In genomic region chr2:705971-706511, GRCh38 we compare ENCODE assay signal across 10 cellular contexts.
DNase-seq lines count a peak whose midpoint lies in the region; ATAC-seq lines count a peak whose summit lies in the region.
"Had no signal": no experiment of that assay in that cellular context is flagged by ENCODE, and none has a peak within 500 bp of the region (broad histone marks: within the 10 kb centered on the region; RNA-seq: fewer than 3 reads in every experiment).

No MANE protein-coding gene starts in this region.

- ATAC-seq in GM21717 (IDR thresholded peaks at IDR 0.05; ENCODE audit: unreplicated experiment) (peak; percentile 95), HG03342 (IDR thresholded peaks at IDR 0.05; ENCODE audit: unreplicated experiment) (peak; percentile 96)
- peak; percentile 91 for ATAC-seq in stimulated activated effector memory CD8-positive, alpha-beta T cell treated with anti-CD3 and anti-CD28 coated beads, Interleukin-12 subunit alpha, Interleukin-12 subunit beta, amount 100 ng/mL, for 72 hours
- ATAC-seq in effector memory CD8-positive, alpha-beta T cell (replicated peaks): no peak

- H3K27me3 Mint-ChIP-seq in effector memory CD8-positive, alpha-beta T cell: peaks cover 16 to 47% of the 10 kb centered on the region in 2 donors

- peak; percentile 52 for DNase-seq in activated naive CD4-positive, alpha-beta T cell treated with Interleukin-2 at 50 U/mL for 16 hours
- DNase-seq in activated naive CD4-positive, alpha-beta T cell treated with anti-CD3 and anti-CD28 coated beads, Interleukin-2, amount 50 U/mL, for 16 hours: no peak
- DNase-seq in stimulated activated effector memory CD8-positive, alpha-beta T cell treated with anti-CD3 and anti-CD28 coated beads, Interleukin-12 subunit alpha, Interleukin-12 subunit beta, amount 100 ng/mL, for 72 hours (ENCODE audit: low spot score in 2 of 2): no peak
- DNase-seq in putamen (ENCODE audit: low spot score): no peak
- no peak for DNase-seq in activated gamma-delta T cell treated with Interleukin-2 at 50 U/mL for 16 hours
- DNase-seq in effector memory CD8-positive, alpha-beta T cell: no peak
- DNase-seq: pancreas had no signal

- no peak overlapping the region for H3K4me3 Mint-ChIP-seq in stimulated activated effector memory CD8-positive, alpha-beta T cell treated with anti-CD3 and anti-CD28 coated beads, Interleukin-12 subunit alpha, Interleukin-12 subunit beta, amount 100 ng/mL, for 72 hours
- H3K4me3 Mint-ChIP-seq in effector memory CD8-positive, alpha-beta T cell: no peak overlapping the region
- H3K4me3 Mint-ChIP-seq: stimulated activated naive CD8-positive, alpha-beta T cell treated with anti-CD3 and anti-CD28 coated beads, Interleukin-15, Interleukin-2, amounts not matched to agents 100 ng/mL and 50 ng/mL, for 24 hours had no signal

- H3K27ac Mint-ChIP-seq in stimulated activated effector memory CD8-positive, alpha-beta T cell treated with anti-CD3 and anti-CD28 coated beads, Interleukin-12 subunit alpha, Interleukin-12 subunit beta, amount 100 ng/mL, for 72 hours: no peak overlapping the region
- H3K27ac Mint-ChIP-seq in effector memory CD8-positive, alpha-beta T cell: peak overlapping the region in 1 of 2 donors; percentile 27
- H3K27ac Mint-ChIP-seq: stimulated activated naive CD8-positive, alpha-beta T cell treated with anti-CD3 and anti-CD28 coated beads, Interleukin-15, Interleukin-2, amounts not matched to agents 100 ng/mL and 50 ng/mL, for 24 hours had no signal

- H3K36me3 Mint-ChIP-seq in stimulated activated effector memory CD8-positive, alpha-beta T cell treated with anti-CD3 and anti-CD28 coated beads, Interleukin-12 subunit alpha, Interleukin-12 subunit beta, amount 100 ng/mL, for 72 hours: no peaks in the 10 kb centered on the region
- no peaks in the 10 kb centered on the region for H3K36me3 Mint-ChIP-seq in effector memory CD8-positive, alpha-beta T cell (ENCODE audit: insufficient read depth)

- peaks cover 17% of the 10 kb centered on the region for H3K4me1 Mint-ChIP-seq in stimulated activated effector memory CD8-positive, alpha-beta T cell treated with anti-CD3 and anti-CD28 coated beads, Interleukin-12 subunit alpha, Interleukin-12 subunit beta, amount 100 ng/mL, for 72 hours
- peaks cover 3 to 11% of the 10 kb centered on the region in 2 donors for H3K4me1 Mint-ChIP-seq in effector memory CD8-positive, alpha-beta T cell (ENCODE audit: low read depth in 2 of 2)

- no peaks in the 10 kb centered on the region for H3K9me3 Mint-ChIP-seq in stimulated activated effector memory CD8-positive, alpha-beta T cell treated with anti-CD3 and anti-CD28 coated beads, Interleukin-12 subunit alpha, Interleukin-12 subunit beta, amount 100 ng/mL, for 72 hours
- H3K9me3 Mint-ChIP-seq in effector memory CD8-positive, alpha-beta T cell: no peaks in the 10 kb centered on the region
- H3K9me3 Mint-ChIP-seq: stimulated activated naive CD8-positive, alpha-beta T cell treated with anti-CD3 and anti-CD28 coated beads, Interleukin-15, Interleukin-2, amounts not matched to agents 100 ng/mL and 50 ng/mL, for 24 hours had no signal
